Comparison of ENCODE assay signal across 8 cellular contexts in genomic region chr1:212284744-212285684, GRCh38. TPM values are rescaled to one million over a fixed set of nuclear protein-coding genes. Genes with fewer than 3 reads are reported as not detected.
DNase-seq lines count a peak whose midpoint lies in the region; ATAC-seq and TF ChIP-seq lines count a peak whose summit lies in the region.

TSS of gene PPP2R5A (plus strand) at chr1:212285410. CDS start at chr1:212286111, 701 bp downstream.

- H3K27ac ChIP-seq in dorsolateral prefrontal cortex (peak within 1 kb of the TSS; percentile 86 to 100 (median 98)), right lobe of liver (peak within 1 kb of the TSS; percentile 98 to 99 (median 99))

- TF ChIP-seq POLR2A in right lobe of liver (IDR thresholded peaks at IDR 0.05) = peak; percentile 96

- CTCF ChIA-PET in activated CD4-positive, alpha-beta memory T cell treated with anti-CD3 and anti-CD28 coated beads for 36 hours (lab: Charles Lee) = interaction anchor here (0.7 to 3.4 kb wide), 13 partner anchors 10 to 604 kb away, joined by 3 to 21 read pairs (median 4); partner anchors contain the start of genes DTL and INTS7

- POLR2A ChIA-PET in activated CD4-positive, alpha-beta memory T cell treated with anti-CD3 and anti-CD28 coated beads for 36 hours (lab: Charles Lee) = interaction anchor here (0.5 to 1.8 kb wide), 10 partner anchors 10 to 249 kb away, joined by 3 to 14 read pairs (median 4); partner anchors contain the start of genes DTL and INTS7

- peak in 46 of 56 donors; percentile 3 to 61 (median 28) for TF ChIP-seq CTCF in dorsolateral prefrontal cortex (IDR thresholded peaks at IDR 0.05 in 54 of 56, conservative IDR thresholded peaks at IDR 0.05 in 2 of 56; ENCODE audit: low read depth in 1 of 56, partially characterized antibody in 56 of 56)
- TF ChIP-seq CTCF in right lobe of liver (IDR thresholded peaks at IDR 0.05) = peak; percentile 14 to 24 (median 18)

- H3K27me3 Mint-ChIP-seq in activated CD4-positive, alpha-beta memory T cell treated with anti-CD3 and anti-CD28 coated beads for 36 hours = no peaks in the 10 kb centered on the region

- H3K4me3 ChIP-seq in dorsolateral prefrontal cortex (peak within 1 kb of the TSS; percentile 67 to 100 (median 93)), right lobe of liver (peak within 1 kb of the TSS; percentile 56 to 86 (median 78))

- DNase-seq in CD1c-positive myeloid dendritic cell (ENCODE audit: extremely low spot score) = peak; percentile 99
- DNase-seq in NCI-H82 (lab: John Stamatoyannopoulos, UW) = peak; percentile 100
- DNase-seq in activated CD4-positive, alpha-beta memory T cell treated with anti-CD3 and anti-CD28 coated beads for 36 hours = peak; percentile 99
- DNase-seq in dorsolateral prefrontal cortex = peak; percentile 97 to 100 (median 99)
- peak; percentile 100 for DNase-seq in right lobe of liver
- peak; percentile 93 to 97 for DNase-seq in stimulated activated CD4-positive, alpha-beta T cell treated with anti-CD3 and anti-CD28 coated beads, Interleukin-4, amount 100 ng/mL, for 48 hours (ENCODE audit: low read depth in 2 of 2)

- H3K27me3 ChIP-seq in dorsolateral prefrontal cortex = no peaks in the 10 kb centered on the region
- H3K27me3 ChIP-seq in right lobe of liver = no peaks in the 10 kb centered on the region

- H3K36me3 ChIP-seq in right lobe of liver = no peaks in the 10 kb centered on the region

- intact Hi-C loops in activated CD4-positive, alpha-beta memory T cell treated with anti-CD3 and anti-CD28 coated beads for 36 hours (cut with micrococcal nuclease) = loop anchor here (1.0 to 10.0 kb wide), 12 partner anchors 24 to 706 kb away; partner anchors contain the start of genes DTL, INTS7, LPGAT1 and PACC1
- intact Hi-C loops in dorsolateral prefrontal cortex (cut with DNase I) (loop anchor here (2.0 to 10.0 kb wide), 5 partner anchors 82 to 600 kb away; partner anchors contain the start of gene PACC1 (in 1 of the 2)), right lobe of liver (cut with DNase I) (no loop called here)

- H3K4me1 ChIP-seq in right lobe of liver = peaks cover 0 to 23% (median 12%) of the 10 kb centered on the region in 4 donors

- H3K9me3 Mint-ChIP-seq in activated CD4-positive, alpha-beta memory T cell treated with anti-CD3 and anti-CD28 coated beads for 36 hours = no peaks in the 10 kb centered on the region

- no peaks in the 10 kb centered on the region for H3K9me3 ChIP-seq in right lobe of liver

- peaks cover 7% of the 10 kb centered on the region for H3K36me3 Mint-ChIP-seq in activated CD4-positive, alpha-beta memory T cell treated with anti-CD3 and anti-CD28 coated beads for 36 hours

- H3K27ac Mint-ChIP-seq in activated CD4-positive, alpha-beta memory T cell treated with anti-CD3 and anti-CD28 coated beads for 36 hours = peak within 1 kb of the TSS; percentile 93

- H3K4me1 Mint-ChIP-seq in activated CD4-positive, alpha-beta memory T cell treated with anti-CD3 and anti-CD28 coated beads for 36 hours (ENCODE audit: low read depth) = peaks cover 31% of the 10 kb centered on the region

- ATAC-seq in GM19395 (IDR thresholded peaks at IDR 0.05; ENCODE audit: unreplicated experiment) (peak; percentile 94), HG03571 (IDR thresholded peaks at IDR 0.05; ENCODE audit: unreplicated experiment) (peak; percentile 91), right lobe of liver (peak; percentile 88 to 96 (median 90))

- H3K4me3 Mint-ChIP-seq in activated CD4-positive, alpha-beta memory T cell treated with anti-CD3 and anti-CD28 coated beads for 36 hours = peak within 1 kb of the TSS; percentile 92

- 1% methylated on average over 40 of the region's 92 CpGs for WGBS in right lobe of liver (ENCODE audit: insufficient coverage, low coverage, low lambda C conversion rate, missing lambda C conversion rate)

RNA-seq across cellular contexts. Expression of gene PPP2R5A, which starts in this region (rescaled TPM):
- 10 to 100 TPM; 38.6 to 40.4 TPM for total RNA-seq in activated CD4-positive, alpha-beta memory T cell treated with anti-CD3 and anti-CD28 coated beads for 36 hours
- 10 to 100 TPM; 20.1 to 45.5 (median 29.2) TPM for total RNA-seq in dorsolateral prefrontal cortex
- total RNA-seq in right lobe of liver = 10 to 100 TPM; 28.5 to 57.2 (median 33.3) TPM

Comparison
In these comparisons a context has a peak if more than half of its experiments do, and no peak if none do; other contexts are left out.
1. Peak in every context shown above with its lines: DNase-seq, ATAC-seq, H3K4me3 ChIP-seq and H3K27ac ChIP-seq.
2. intact Hi-C loops: an anchor here in activated CD4-positive, alpha-beta memory T cell treated with anti-CD3 and anti-CD28 coated beads for 36 hours (1.0 to 10.0 kb wide) and dorsolateral prefrontal cortex (2.0 to 10.0 kb wide); none called in right lobe of liver.